Comparison of ENCODE assay signal across 10 cellular contexts in genomic region chr10:110411047-110411410, GRCh38.
DNase-seq lines count a peak whose midpoint lies in the region; ATAC-seq and TF ChIP-seq lines count a peak whose summit lies in the region.
"Had no signal": no experiment of that assay in that cellular context is flagged by ENCODE, and none has a peak within 500 bp of the region (broad histone marks: within the 10 kb centered on the region; RNA-seq: fewer than 3 reads in every experiment).

No MANE protein-coding gene starts in this region.

- H3K4me1 ChIP-seq in HCT116 (ENCODE audit: control insufficient read depth in 1 of 2, insufficient read depth in 2 of 2, low read length in 2 of 2) (peaks cover 88 to 100% of the 10 kb centered on the region in 2 experiments), foreskin keratinocyte (peaks cover 46% of the 10 kb centered on the region), skeletal muscle satellite cell (ENCODE audit: control insufficient read depth, insufficient read depth, low read length) (peaks cover 72% of the 10 kb centered on the region)

- no peak overlapping the region for H2AFZ ChIP-seq in HCT116 (ENCODE audit: low read depth, low read length, poor library complexity, severe bottlenecking)

- peak; percentile 78 for DNase-seq in HCT116 (ENCODE audit: low read depth, low spot score)
- DNase-seq in SW480 (ENCODE audit: low spot score), result peak; percentile 49
- DNase-seq in foreskin keratinocyte, result peak; percentile 54 to 74
- DNase-seq in immature natural killer cell, result no peak
- DNase-seq: NCI-H748 treated with DMSO at 0.1 percent for 48 hours, WERI-Rb-1 had no signal

- peak overlapping the region in 1 of 2 experiments; percentile 21; a peak in 2 of 4 replicates for H3K4me3 ChIP-seq in HCT116 (replicated peaks in 1 of 2; ENCODE audit: low read depth in 1 of 2, low read length in 2 of 2)
- peak overlapping the region; percentile 21 for H3K4me3 ChIP-seq in skeletal muscle satellite cell (ENCODE audit: low read length)

- no peaks in the 10 kb centered on the region for H4K20me1 ChIP-seq in HCT116 (ENCODE audit: insufficient read depth)

- H3K9me2 ChIP-seq in HCT116 (ENCODE audit: insufficient read depth), result no peaks in the 10 kb centered on the region

- TF ChIP-seq POLR2A in HCT116 (IDR thresholded peaks at IDR 0.05; ENCODE audit: borderline replicate concordance, extremely low read depth, insufficient read depth, insufficient read length), result no peak

- no peaks in the 10 kb centered on the region for H3K36me3 Mint-ChIP-seq in immature natural killer cell

- H3K27ac ChIP-seq in HCT116 (ENCODE audit: low read depth, low read length) (peak overlapping the region; percentile 95), foreskin keratinocyte (peak overlapping the region; percentile 94)
- H3K27ac ChIP-seq: WERI-Rb-1 had no signal

- no peak overlapping the region for H3K4me3 Mint-ChIP-seq in immature natural killer cell

- POLR2A ChIA-PET in HCT116 (lab: Charles Lee), result interaction anchor here (1.1 to 26.1 kb wide), 9 partner anchors 9 to 118 kb away, joined by 3 to 438 read pairs (median 5); partner anchors contain the start of gene DUSP5

- CTCF ChIA-PET in HCT116 (lab: Charles Lee), result interaction anchor here (2.4 kb wide), 1 partner anchor 57 kb away, joined by 14 read pairs; no protein-coding TSS in a partner anchor

- H3K9ac ChIP-seq in HCT116 (ENCODE audit: low read length) (peak overlapping the region; percentile 69), skeletal muscle satellite cell (ENCODE audit: low read depth, low read length) (peak overlapping the region; percentile 82)

- H3K9me3 Mint-ChIP-seq in immature natural killer cell, result peaks cover 0 to 2% (median 0%) of the 10 kb centered on the region in 6 donors

- BruUV-seq in HCT116 (replicated peaks; lab: Mats Ljungman, UMichigan), result TSS peak; percentile 74

- H3K79me2 ChIP-seq in HCT116 (ENCODE audit: insufficient read depth, low read length), result no peaks in the 10 kb centered on the region

- ATAC-seq in HCT116, result peak; percentile 29
- no peak for ATAC-seq in foreskin keratinocyte
- ATAC-seq in GM21528 (IDR thresholded peaks at IDR 0.05; ENCODE audit: low FRiP score, unreplicated experiment), result no peak
- ATAC-seq in HG02970 (IDR thresholded peaks at IDR 0.05; ENCODE audit: low FRiP score, unreplicated experiment), result no peak
- no peak for ATAC-seq in GM19452 (IDR thresholded peaks at IDR 0.05; ENCODE audit: unreplicated experiment)

- H3K27me3 Mint-ChIP-seq in immature natural killer cell (ENCODE audit: low read depth in 3 of 3), result peaks cover 7 to 14% (median 13%) of the 10 kb centered on the region in 3 donors

- peak overlapping the region in 1 of 6 donors; percentile 50 for H3K27ac Mint-ChIP-seq in immature natural killer cell

- H3K27me3 ChIP-seq in HCT116 (ENCODE audit: insufficient read depth, low read length), result no peaks in the 10 kb centered on the region
- H3K27me3 ChIP-seq in foreskin keratinocyte, result no peaks in the 10 kb centered on the region
- H3K27me3 ChIP-seq in skeletal muscle satellite cell (ENCODE audit: control insufficient read depth, insufficient read depth, low read length), result no peaks in the 10 kb centered on the region

- H3K9me3 ChIP-seq in HCT116 (ENCODE audit: control insufficient read depth in 1 of 2, insufficient read depth in 1 of 2, low read depth in 1 of 2, low read length in 2 of 2) (no peaks in the 10 kb centered on the region), skeletal muscle satellite cell (replicated peaks; ENCODE audit: low read length) (no peaks in the 10 kb centered on the region)

- no peaks in the 10 kb centered on the region for H3K36me3 ChIP-seq in HCT116 (ENCODE audit: control insufficient read depth in 1 of 2, insufficient read depth in 2 of 2, low read length in 2 of 2)
- H3K36me3 ChIP-seq in skeletal muscle satellite cell (ENCODE audit: insufficient read depth, low read length), result no peaks in the 10 kb centered on the region
- H3K36me3 ChIP-seq: WERI-Rb-1 had no signal

- TF ChIP-seq RAD21 in HCT116 (IDR thresholded peaks at IDR 0.05; ENCODE audit: low read depth), result no peak

- peaks cover 41% of the 10 kb centered on the region in 2 donors for H3K4me1 Mint-ChIP-seq in immature natural killer cell

- intact Hi-C loops in HCT116 (cut with micrococcal nuclease), result loop anchor here (5.0 to 10.0 kb wide), 3 partner anchors 59 to 124 kb away; no protein-coding TSS in a partner anchor

- no peak for TF ChIP-seq CTCF in HCT116 (IDR thresholded peaks at IDR 0.05 in 2 of 3, conservative IDR thresholded peaks at IDR 0.05 in 1 of 3; ENCODE audit: borderline replicate concordance in 1 of 3, insufficient read depth in 1 of 3, low read depth in 2 of 3, low read length in 2 of 3)
- TF ChIP-seq CTCF in foreskin keratinocyte (conservative IDR thresholded peaks at IDR 0.05), result no peak

- RAD21 ChIA-PET in HCT116 (lab: Charles Lee; ENCODE audit: low non-redundant PET in 1 of 2, low total read pairs in 2 of 2, uncharacterized antibody in 2 of 2, unreplicated experiment in 2 of 2), result interaction anchor here (0.8 to 1.1 kb wide), 4 partner anchors 12 to 90 kb away, joined by 3 to 10 read pairs (median 5); no protein-coding TSS in a partner anchor

- H3K4me2 ChIP-seq in HCT116 (ENCODE audit: low read length), result peak overlapping the region; percentile 72
- H3K4me2 ChIP-seq in skeletal muscle satellite cell (ENCODE audit: low read length), result peak overlapping the region; percentile 52

TF ChIP-seq in HCT116, 20 proteins besides CTCF, POLR2A, EP300 and RAD21:
- peak; percentile 31; the same call in 1 of the 2 replicates for TF ChIP-seq POLR2AphosphoS5 (IDR thresholded peaks at IDR 0.05; ENCODE audit: low read depth, low read length)
- TF ChIP-seq ATF3 (IDR thresholded peaks at IDR 0.05), result no peak
- TF ChIP-seq ZBTB33 (IDR thresholded peaks at IDR 0.05; ENCODE audit: extremely low read depth, insufficient replicate concordance, low read length), result no peak
- TF ChIP-seq SP1 (IDR thresholded peaks at IDR 0.05; ENCODE audit: low read depth), result no peak
- peak; percentile 24 for TF ChIP-seq TCF7L2 (IDR thresholded peaks at IDR 0.05; ENCODE audit: borderline replicate concordance, extremely low read depth, insufficient read depth, insufficient read length)
- peak; percentile 28; the same call in 1 of the 2 replicates for TF ChIP-seq ZFX (IDR thresholded peaks at IDR 0.05)

Comparison
In these comparisons a context has a peak if more than half of its experiments do, and no peak if none do; other contexts are left out.
1. DNase-seq: peak in HCT116 (single experiment), SW480 (single experiment) and foreskin keratinocyte (2 of 2); none in immature natural killer cell (0 of 3).